Comparison of ENCODE assay signal across 11 cellular contexts in genomic region chr9:12972608-12973589, GRCh38.
DNase-seq lines count a peak whose midpoint lies in the region; ATAC-seq and TF ChIP-seq lines count a peak whose summit lies in the region.
"Had no signal": no experiment of that assay in that cellular context is flagged by ENCODE, and none has a peak within 500 bp of the region (broad histone marks: within the 10 kb centered on the region; RNA-seq: fewer than 3 reads in every experiment).

No MANE protein-coding gene starts in this region.

- H3K4me3 ChIP-seq in MG63 (no peak overlapping the region), body of pancreas (no peak overlapping the region), left lung (no peak overlapping the region), stomach smooth muscle (ENCODE audit: low read length in 2 of 2) (peak overlapping the region in 1 of 2 donors; percentile 58), lower leg skin (ENCODE audit: low read depth, poor library complexity, severe bottlenecking) (no peak overlapping the region)
- H3K4me3 ChIP-seq: SJSA1 had no signal

- no peaks in the 10 kb centered on the region for H3K27me3 ChIP-seq in MG63
- no peaks in the 10 kb centered on the region for H3K27me3 ChIP-seq in body of pancreas
- no peaks in the 10 kb centered on the region for H3K27me3 ChIP-seq in left lung
- no peaks in the 10 kb centered on the region for H3K27me3 ChIP-seq in stomach smooth muscle (ENCODE audit: control insufficient read depth in 1 of 2, insufficient read depth in 2 of 2, low read length in 2 of 2)
- no peaks in the 10 kb centered on the region for H3K27me3 ChIP-seq in foreskin keratinocyte
- H3K27me3 ChIP-seq: SJSA1 had no signal

- H3K4me1 ChIP-seq in body of pancreas: peaks cover 6% of the 10 kb centered on the region
- H3K4me1 ChIP-seq in left lung: no peaks in the 10 kb centered on the region
- H3K4me1 ChIP-seq in stomach smooth muscle (ENCODE audit: control insufficient read depth, insufficient read depth, low read length): peaks cover 17% of the 10 kb centered on the region
- no peaks in the 10 kb centered on the region for H3K4me1 ChIP-seq in foreskin keratinocyte
- H3K4me1 ChIP-seq: SJSA1 had no signal

- H3K9ac ChIP-seq in stomach smooth muscle (ENCODE audit: low read length in 2 of 2): peak overlapping the region in 1 of 2 donors; percentile 30

- H3K9me3 ChIP-seq in MG63 (no peaks in the 10 kb centered on the region), body of pancreas (no peaks in the 10 kb centered on the region), left lung (no peaks in the 10 kb centered on the region), stomach smooth muscle (ENCODE audit: control insufficient read depth in 2 of 2, low read length in 2 of 2) (no peaks in the 10 kb centered on the region)
- H3K9me3 ChIP-seq: SJSA1 had no signal

- H3K27ac ChIP-seq in body of pancreas (peak overlapping the region in 2 of 4 donors; percentile 13 to 40), left lung (no peak overlapping the region), stomach smooth muscle (ENCODE audit: low read length) (peak overlapping the region; percentile 86), foreskin keratinocyte (no peak overlapping the region)
- H3K27ac ChIP-seq: SJSA1 had no signal

- no peaks in the 10 kb centered on the region for H3K4me1 Mint-ChIP-seq in activated CD8-positive, alpha-beta memory T cell treated with anti-CD3 and anti-CD28 coated beads, Interleukin-2, amount 10 ng/mL, durations not matched to agents 7 days and 5 days
- H3K4me1 Mint-ChIP-seq: nephron had no signal

- DNase-seq in MG63 (peak; percentile 73), body of pancreas (peak in 3 of 4 donors; percentile 16 to 33 (median 18)), left lung (no peak), lower leg skin (ENCODE audit: low spot score in 2 of 2) (no peak), foreskin keratinocyte (no peak)
- no peak for DNase-seq in activated CD8-positive, alpha-beta memory T cell treated with anti-CD3 and anti-CD28 coated beads, Interleukin-2, amount 10 ng/mL, durations not matched to agents 7 days and 5 days
- DNase-seq: NCI-H1694 treated with DMSO at 0.1 percent for 48 hours had no signal

- WGBS in body of pancreas, 2 donors: 27 to 40% methylated on average over 8 of the region's 8 CpGs
- WGBS in lower leg skin, 2 donors: 47 to 48% methylated on average over 8 of the region's 8 CpGs

- ATAC-seq in body of pancreas: peak; percentile 62
- peak; percentile 25 for ATAC-seq in left lung
- no peak for ATAC-seq in activated CD8-positive, alpha-beta memory T cell treated with anti-CD3 and anti-CD28 coated beads, Interleukin-2, amount 10 ng/mL, durations not matched to agents 7 days and 5 days
- ATAC-seq in foreskin keratinocyte: no peak
- no peak for ATAC-seq in GM21381 (IDR thresholded peaks at IDR 0.05; ENCODE audit: unreplicated experiment)

- H3K36me3 ChIP-seq in MG63 (no peaks in the 10 kb centered on the region), body of pancreas (replicated peaks in 1 of 2; ENCODE audit: insufficient read depth in 1 of 2, low read depth in 2 of 2) (no peaks in the 10 kb centered on the region), left lung (no peaks in the 10 kb centered on the region), stomach smooth muscle (ENCODE audit: control insufficient read depth in 2 of 2, insufficient read depth in 2 of 2, low read length in 2 of 2) (no peaks in the 10 kb centered on the region)
- H3K36me3 ChIP-seq: SJSA1 had no signal

- TF ChIP-seq POLR2A in body of pancreas (IDR thresholded peaks at IDR 0.05): no peak
- no peak for TF ChIP-seq POLR2A in lower leg skin (IDR thresholded peaks at IDR 0.05)

- H3K4me3 Mint-ChIP-seq in activated CD8-positive, alpha-beta memory T cell treated with anti-CD3 and anti-CD28 coated beads, Interleukin-2, amount 10 ng/mL, durations not matched to agents 7 days and 5 days: no peak overlapping the region
- H3K4me3 Mint-ChIP-seq: nephron had no signal

- CTCF ChIA-PET in activated CD8-positive, alpha-beta memory T cell treated with anti-CD3 and anti-CD28 coated beads, Interleukin-2, amount 10 ng/mL, durations not matched to agents 7 days and 5 days (lab: Charles Lee): no interaction called here

- H3K27ac Mint-ChIP-seq in activated CD8-positive, alpha-beta memory T cell treated with anti-CD3 and anti-CD28 coated beads, Interleukin-2, amount 10 ng/mL, durations not matched to agents 7 days and 5 days: no peak overlapping the region
- H3K27ac Mint-ChIP-seq: nephron had no signal

- no peaks in the 10 kb centered on the region for H3K27me3 Mint-ChIP-seq in activated CD8-positive, alpha-beta memory T cell treated with anti-CD3 and anti-CD28 coated beads, Interleukin-2, amount 10 ng/mL, durations not matched to agents 7 days and 5 days

- H3K9me3 Mint-ChIP-seq in activated CD8-positive, alpha-beta memory T cell treated with anti-CD3 and anti-CD28 coated beads, Interleukin-2, amount 10 ng/mL, durations not matched to agents 7 days and 5 days (ENCODE audit: low read depth): peaks cover 14% of the 10 kb centered on the region
- H3K9me3 Mint-ChIP-seq: nephron had no signal

- no peaks in the 10 kb centered on the region for H3K36me3 Mint-ChIP-seq in activated CD8-positive, alpha-beta memory T cell treated with anti-CD3 and anti-CD28 coated beads, Interleukin-2, amount 10 ng/mL, durations not matched to agents 7 days and 5 days

- intact Hi-C loops in body of pancreas (cut with DNase I): no loop called here
- intact Hi-C loops in left lung (cut with DNase I): no loop called here
- intact Hi-C loops in lower leg skin (cut with DNase I; ENCODE audit: low total_unique reads): no loop called here

- TF ChIP-seq CTCF in body of pancreas (IDR thresholded peaks at IDR 0.05) (no peak), left lung (IDR thresholded peaks at IDR 0.05) (no peak), lower leg skin (IDR thresholded peaks at IDR 0.05) (no peak), foreskin keratinocyte (conservative IDR thresholded peaks at IDR 0.05) (no peak)

Comparison
In these comparisons a context has a peak if more than half of its experiments do, and no peak if none do; other contexts are left out.
1. DNase-seq: peak in MG63 (single experiment) and body of pancreas (3 of 4); none in left lung (0 of 2), activated CD8-positive, alpha-beta memory T cell treated with anti-CD3 and anti-CD28 coated beads, Interleukin-2, amount 10 ng/mL, durations not matched to agents 7 days and 5 days (single experiment), lower leg skin (0 of 2) and foreskin keratinocyte (0 of 2).
2. ATAC-seq: peak in body of pancreas (single experiment) and left lung (single experiment); none in activated CD8-positive, alpha-beta memory T cell treated with anti-CD3 and anti-CD28 coated beads, Interleukin-2, amount 10 ng/mL, durations not matched to agents 7 days and 5 days (single experiment), foreskin keratinocyte (single experiment) and GM21381 (single experiment).